In genomic region chr1:87056974-87057373, GRCh38 we compare ENCODE assay signal across 21 cellular contexts.
"Had no signal": no experiment of that assay in that cellular context is flagged by ENCODE, and none has a peak within 500 bp of the region (broad histone marks: within the 10 kb centered on the region; RNA-seq: fewer than 3 reads in every experiment).

No MANE protein-coding gene starts in this region.

- H3K36me3 Mint-ChIP-seq: natural killer cell; stimulated activated effector memory CD8-positive, alpha-beta T cell treated with anti-CD3 and anti-CD28 coated beads, Interleukin-12 subunit alpha, Interleukin-12 subunit beta, amount 100 ng/mL, for 72 hours; WTC11 had no signal

- H3K9me3 Mint-ChIP-seq: WTC11 had no signal

- H3K27me3 Mint-ChIP-seq: activated CD4-positive, alpha-beta T cell treated with anti-CD3 and anti-CD28 coated beads, Interleukin-2, amount 10 ng/mL, durations not matched to agents 24 days and 14 days; activated naive CD4-positive, alpha-beta T cell treated with anti-CD3 and anti-CD28 coated beads, Interleukin-2, amount 50 U/mL, for 24 hours had no signal

- H3K9me3 ChIP-seq: body of pancreas, colonic mucosa, left ventricle myocardium inferior, mucosa of descending colon, neutrophil, tibial artery had no signal

- H3K4me3 Mint-ChIP-seq: activated CD4-positive, alpha-beta T cell treated with anti-CD3 and anti-CD28 coated beads, Interleukin-2, amount 10 ng/mL, durations not matched to agents 24 days and 14 days; activated CD8-positive, alpha-beta T cell treated with anti-CD3 and anti-CD28 coated beads, Interleukin-2, amount 10 ng/mL, durations not matched to agents 7 days and 5 days; activated naive CD4-positive, alpha-beta T cell treated with anti-CD3 and anti-CD28 coated beads, Interleukin-2, amount 50 U/mL, for 24 hours; natural killer cell; stimulated activated effector memory CD8-positive, alpha-beta T cell treated with anti-CD3 and anti-CD28 coated beads, Interleukin-12 subunit alpha, Interleukin-12 subunit beta, amount 100 ng/mL, for 72 hours; WTC11 had no signal

- H3K27ac Mint-ChIP-seq: activated CD4-positive, alpha-beta T cell treated with anti-CD3 and anti-CD28 coated beads, Interleukin-2, amount 10 ng/mL, durations not matched to agents 24 days and 14 days; activated CD8-positive, alpha-beta T cell treated with anti-CD3 and anti-CD28 coated beads, Interleukin-2, amount 10 ng/mL, durations not matched to agents 7 days and 5 days; activated naive CD4-positive, alpha-beta T cell treated with anti-CD3 and anti-CD28 coated beads, Interleukin-2, amount 50 U/mL, for 24 hours; natural killer cell; stimulated activated effector memory CD8-positive, alpha-beta T cell treated with anti-CD3 and anti-CD28 coated beads, Interleukin-12 subunit alpha, Interleukin-12 subunit beta, amount 100 ng/mL, for 72 hours; WTC11 had no signal

- ATAC-seq: activated CD8-positive, alpha-beta T cell treated with anti-CD3 and anti-CD28 coated beads, Interleukin-2, amount 10 ng/mL, durations not matched to agents 7 days and 5 days; body of pancreas; esophagus mucosa; natural killer cell; stimulated activated effector memory CD8-positive, alpha-beta T cell treated with anti-CD3 and anti-CD28 coated beads, Interleukin-12 subunit alpha, Interleukin-12 subunit beta, amount 100 ng/mL, for 72 hours; WTC11 had no signal

- H3K36me3 ChIP-seq: colonic mucosa, left ventricle myocardium inferior, neutrophil, tibial artery had no signal

- H3K4me3 ChIP-seq: body of pancreas, colonic mucosa, mucosa of descending colon had no signal

- H3K27ac ChIP-seq: body of pancreas, neutrophil, parathyroid adenoma, tibial artery had no signal

- DNase-seq: activated CD4-positive, alpha-beta T cell treated with anti-CD3 and anti-CD28 coated beads, Interleukin-2, amount 10 ng/mL, durations not matched to agents 24 days and 14 days; activated CD8-positive, alpha-beta memory T cell treated with anti-CD3 and anti-CD28 coated beads, Interleukin-2, amount 50 U/mL, for 4 hours; activated CD8-positive, alpha-beta T cell treated with anti-CD3 and anti-CD28 coated beads, Interleukin-2, amount 10 ng/mL, durations not matched to agents 7 days and 5 days; activated effector memory CD4-positive, alpha-beta T cell treated with anti-CD3 and anti-CD28 coated beads, Interleukin-2, amount 50 U/mL, for 16 hours; activated T-cell treated with anti-CD3 and anti-CD28 coated beads, Interleukin-2, amount 50 U/mL, for 48 hours; amniotic stem cell; body of pancreas; central memory CD4-positive, alpha-beta T cell; colonic mucosa; hypothalamus; kidney; left ventricle myocardium inferior; mucosa of descending colon; natural killer cell; tibial artery had no signal

- H3K27me3 ChIP-seq: body of pancreas, colonic mucosa, neutrophil, tibial artery had no signal
